1 cellular context compared by ENCODE assay signal in the genomic region with DNA sequence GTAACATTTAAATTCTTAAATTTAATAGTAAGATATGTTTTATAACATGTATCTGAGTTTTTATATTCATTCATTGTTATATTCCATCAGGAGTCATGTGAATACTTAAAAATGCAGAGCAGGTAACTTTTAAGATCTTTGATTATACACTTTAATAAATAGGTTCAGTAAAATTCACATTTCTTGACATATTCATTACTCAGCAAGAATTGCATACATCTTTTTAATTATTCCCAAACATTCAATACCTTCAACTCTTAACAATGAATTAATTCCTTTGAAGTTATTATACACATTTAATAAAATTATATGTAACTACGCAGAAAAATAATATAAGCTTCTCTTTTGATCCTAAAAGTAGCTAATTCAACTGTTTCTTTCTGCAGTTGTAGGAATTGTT.
A peak's percentile ranks its signal among the peaks of the same experiment; 100 is the strongest.
TF ChIP-seq lines count a peak whose summit lies in the region.

No MANE protein-coding gene starts in this region.

TF ChIP-seq in K562, 482 proteins besides CTCF, POLR2A, EP300 and RAD21 (continued from another document):
- TF ChIP-seq, protein P1, sequence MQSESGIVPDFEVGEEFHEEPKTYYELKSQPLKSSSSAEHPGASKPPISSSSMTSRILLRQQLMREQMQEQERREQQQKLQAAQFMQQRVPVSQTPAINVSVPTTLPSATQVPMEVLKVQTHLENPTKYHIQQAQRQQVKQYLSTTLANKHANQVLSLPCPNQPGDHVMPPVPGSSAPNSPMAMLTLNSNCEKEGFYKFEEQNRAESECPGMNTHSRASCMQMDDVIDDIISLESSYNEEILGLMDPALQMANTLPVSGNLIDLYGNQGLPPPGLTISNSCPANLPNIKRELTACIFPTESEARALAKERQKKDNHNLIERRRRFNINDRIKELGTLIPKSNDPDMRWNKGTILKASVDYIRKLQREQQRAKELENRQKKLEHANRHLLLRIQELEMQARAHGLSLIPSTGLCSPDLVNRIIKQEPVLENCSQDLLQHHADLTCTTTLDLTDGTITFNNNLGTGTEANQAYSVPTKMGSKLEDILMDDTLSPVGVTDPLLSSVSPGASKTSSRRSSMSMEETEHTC (IDR thresholded peaks at IDR 0.05): no peak
- TF ChIP-seq MAFK (IDR thresholded peaks at IDR 0.05; ENCODE audit: low read length) (peak; percentile 8; the same call in 1 of the 2 replicates), ZNF316 (IDR thresholded peaks at IDR 0.05) (peak; percentile 62; the same call in 1 of the 2 replicates)
- TF ChIP-seq, protein P2, sequence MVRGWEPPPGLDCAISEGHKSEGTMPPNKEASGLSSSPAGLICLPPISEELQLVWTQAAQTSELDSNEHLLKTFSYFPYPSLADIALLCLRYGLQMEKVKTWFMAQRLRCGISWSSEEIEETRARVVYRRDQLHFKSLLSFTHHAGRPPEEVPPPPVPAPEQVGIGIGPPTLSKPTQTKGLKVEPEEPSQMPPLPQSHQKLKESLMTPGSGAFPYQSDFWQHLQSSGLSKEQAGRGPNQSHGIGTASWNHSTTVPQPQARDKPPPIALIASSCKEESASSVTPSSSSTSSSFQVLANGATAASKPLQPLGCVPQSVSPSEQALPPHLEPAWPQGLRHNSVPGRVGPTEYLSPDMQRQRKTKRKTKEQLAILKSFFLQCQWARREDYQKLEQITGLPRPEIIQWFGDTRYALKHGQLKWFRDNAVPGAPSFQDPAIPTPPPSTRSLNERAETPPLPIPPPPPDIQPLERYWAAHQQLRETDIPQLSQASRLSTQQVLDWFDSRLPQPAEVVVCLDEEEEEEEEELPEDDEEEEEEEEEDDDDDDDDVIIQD (CRISPR knock-in tag; IDR thresholded peaks at IDR 0.05): no peak
